ENCODE assay signal across 26 cellular contexts in genomic region chr1:31970873-31971272, GRCh38.
"Had no signal": no experiment of that assay in that cellular context is flagged by ENCODE, and none has a peak within 500 bp of the region (broad histone marks: within the 10 kb centered on the region; RNA-seq: fewer than 3 reads in every experiment).

No MANE protein-coding gene starts in this region.

- H3K9me3 Mint-ChIP-seq: mesothelial cell of epicardium; naive B cell; natural killer cell; stimulated activated memory B cell treated with anti-CD40 and anti-IgM and Interleukin-4, amounts not matched to agents 10 μg/mL and 1 μg/mL and 100 μg/mL, for 72 hours; stimulated activated naive CD8-positive, alpha-beta T cell treated with anti-CD3 and anti-CD28 coated beads, Interleukin-15, amount 100 ng/mL, for 72 hours; type B pancreatic cell had no signal

- H3K27ac ChIP-seq: left ventricle myocardium inferior, pancreas, prostate gland, skin epidermis, spleen, tibial nerve, uterus had no signal

- H3K27me3 Mint-ChIP-seq: naive B cell; stimulated activated memory B cell treated with anti-CD40 and anti-IgM and Interleukin-4, amounts not matched to agents 10 μg/mL and 1 μg/mL and 100 μg/mL, for 72 hours; stimulated activated naive CD8-positive, alpha-beta T cell treated with anti-CD3 and anti-CD28 coated beads, Interleukin-15, amount 100 ng/mL, for 72 hours; type B pancreatic cell had no signal

- H3K4me3 ChIP-seq: left ventricle myocardium inferior, lung, pancreas, prostate gland, skin epidermis, spleen, tibial nerve, uterus had no signal

- H3K36me3 ChIP-seq: left ventricle myocardium inferior, pancreas, prostate gland, spleen, tibial nerve, uterus had no signal

- H3K27me3 ChIP-seq: pancreas, spleen, tibial nerve, uterus had no signal

- H3K4me3 Mint-ChIP-seq: mesothelial cell of epicardium; naive B cell; natural killer cell; stimulated activated memory B cell treated with anti-CD40 and anti-IgM and Interleukin-4, amounts not matched to agents 10 μg/mL and 1 μg/mL and 100 μg/mL, for 72 hours; stimulated activated naive CD8-positive, alpha-beta T cell treated with anti-CD3 and anti-CD28 coated beads, Interleukin-15, amount 100 ng/mL, for 72 hours; type B pancreatic cell had no signal

- H3K36me3 Mint-ChIP-seq: mesothelial cell of epicardium; naive B cell; natural killer cell; stimulated activated memory B cell treated with anti-CD40 and anti-IgM and Interleukin-4, amounts not matched to agents 10 μg/mL and 1 μg/mL and 100 μg/mL, for 72 hours; type B pancreatic cell had no signal

- H3K4me1 Mint-ChIP-seq: mesothelial cell of epicardium; naive B cell; natural killer cell; stimulated activated memory B cell treated with anti-CD40 and anti-IgM and Interleukin-4, amounts not matched to agents 10 μg/mL and 1 μg/mL and 100 μg/mL, for 72 hours; stimulated activated naive CD8-positive, alpha-beta T cell treated with anti-CD3 and anti-CD28 coated beads, Interleukin-15, amount 100 ng/mL, for 72 hours had no signal

- ATAC-seq: natural killer cell; pancreas; right cardiac atrium; sciatic nerve; stimulated activated memory B cell treated with anti-CD40 and anti-IgM and Interleukin-4, amounts not matched to agents 10 μg/mL and 1 μg/mL and 100 μg/mL, for 72 hours; stimulated activated naive CD8-positive, alpha-beta T cell treated with anti-CD3 and anti-CD28 coated beads, Interleukin-15, amount 100 ng/mL, for 72 hours had no signal

- H3K4me1 ChIP-seq: pancreas, prostate gland, spleen, tibial nerve, uterus had no signal

- H3K9me3 ChIP-seq: left ventricle myocardium inferior, pancreas, prostate gland, spleen, tibial nerve, uterus had no signal

- H3K27ac Mint-ChIP-seq: mesothelial cell of epicardium; natural killer cell; stimulated activated memory B cell treated with anti-CD40 and anti-IgM and Interleukin-4, amounts not matched to agents 10 μg/mL and 1 μg/mL and 100 μg/mL, for 72 hours; type B pancreatic cell had no signal

- DNase-seq: islet precursor cell; left ventricle myocardium inferior; mesendoderm; naive B cell; natural killer cell; nucleus accumbens; pancreas; posterior cingulate gyrus; retina; right cardiac atrium; spleen; stimulated activated CD4-positive, alpha-beta T cell treated with anti-CD3 and anti-CD28 coated beads, Interleukin-2, amount 100 ng/mL, for 48 hours; stimulated activated CD4-positive, alpha-beta T cell treated with anti-CD3 and anti-CD28 coated beads, Interleukin-4, amount 100 ng/mL, for 4 hours; stimulated activated CD8-positive, alpha-beta memory T cell treated with anti-CD3 and anti-CD28 coated beads, Interleukin-4, amount 100 ng/mL, for 48 hours; stimulated activated naive CD4-positive, alpha-beta T cell treated with Interleukin-2 at 50 U/mL for 16 hours; stimulated activated naive CD8-positive, alpha-beta T cell treated with anti-CD3 and anti-CD28 coated beads, Interleukin-15, amount 100 ng/mL, for 72 hours; substantia nigra; uterus had no signal
